Comparison of ENCODE assay signal across 16 cellular contexts in the genomic region with DNA sequence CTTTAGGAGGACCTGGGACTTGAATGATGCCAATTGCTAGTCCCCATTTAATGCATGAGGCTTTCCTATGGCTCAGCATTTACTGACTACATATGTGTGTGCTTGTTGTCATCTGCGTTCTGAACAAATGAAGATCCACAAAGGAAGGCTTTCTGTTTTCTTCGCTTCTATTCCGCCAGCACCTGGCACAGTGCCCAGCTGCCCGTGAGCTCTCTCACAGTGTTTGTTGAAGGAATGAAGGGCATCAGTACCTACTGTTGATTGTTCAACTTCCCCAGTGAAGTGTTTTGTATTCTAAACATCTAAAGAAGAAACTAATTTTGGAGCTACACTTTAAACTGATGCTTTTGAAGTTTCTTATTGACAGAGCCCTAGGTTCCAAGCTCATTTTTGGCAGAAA.
A peak's percentile ranks its signal among the peaks of the same experiment; 100 is the strongest.
DNase-seq lines count a peak whose midpoint lies in the region; ATAC-seq and TF ChIP-seq lines count a peak whose summit lies in the region.
"Had no signal": no experiment of that assay in that cellular context is flagged by ENCODE, and none has a peak within 500 bp of the region (broad histone marks: within the 10 kb centered on the region; RNA-seq: fewer than 3 reads in every experiment).

No MANE protein-coding gene starts in this region.

- H3K4me1 ChIP-seq in uterus, result no peaks in the 10 kb centered on the region

- intact Hi-C loops in uterus (cut with DNase I; ENCODE audit: low total_unique reads), result no loop called here

- H3K9me3 ChIP-seq in uterus, result no peaks in the 10 kb centered on the region

- DNase-seq in COLO668 (lab: John Stamatoyannopoulos, UW; ENCODE audit: unreplicated experiment), result peak; percentile 81
- DNase-seq in NCI-H1092 treated with DMSO at 0.1 percent for 48 hours (lab: John Stamatoyannopoulos, UW), result peak; percentile 69
- peak; percentile 64 for DNase-seq in NCI-H510A (lab: John Stamatoyannopoulos, UW)
- peak; percentile 35 for DNase-seq in foreskin melanocyte
- no peak for DNase-seq in NCI-H1694 (lab: John Stamatoyannopoulos, UW)
- DNase-seq in uterus, result no peak
- no peak for DNase-seq in GDM1 (lab: John Stamatoyannopoulos, UW)
- DNase-seq: activated CD4-positive, alpha-beta T cell treated with anti-CD3 and anti-CD28 coated beads for 4 hours; activated T-cell treated with anti-CD3 and anti-CD28 coated beads for 4 hours; effector CD4-positive, alpha-beta T cell; HCEC 1CT; PC-9; right cardiac atrium; SK-N-SH had no signal

- TF ChIP-seq CTCF in uterus (IDR thresholded peaks at IDR 0.05), result no peak

- no peak overlapping the region for H3K4me3 ChIP-seq in uterus
- H3K4me3 ChIP-seq: PC-9 had no signal

- H3K27me3 ChIP-seq in uterus, result no peaks in the 10 kb centered on the region

- TF ChIP-seq POLR2A in uterus (IDR thresholded peaks at IDR 0.05), result no peak

- H3K27ac ChIP-seq in uterus, result no peak overlapping the region
- H3K27ac ChIP-seq: PC-9 had no signal

- no peak for ATAC-seq in HG02588 (IDR thresholded peaks at IDR 0.05; ENCODE audit: unreplicated experiment)
- ATAC-seq: activated naive CD4-positive, alpha-beta T cell treated with anti-CD3 and anti-CD28 coated beads, Interleukin-2, amount 50 U/mL, for 72 hours; right cardiac atrium had no signal

- H3K36me3 ChIP-seq in uterus, result no peaks in the 10 kb centered on the region

Comparison
In these comparisons a context has a peak if more than half of its experiments do, and no peak if none do; other contexts are left out.
1. DNase-seq: peak in COLO668 (single experiment), NCI-H1092 treated with DMSO at 0.1 percent for 48 hours (single experiment), NCI-H510A (single experiment) and foreskin melanocyte (single experiment); none in NCI-H1694 (single experiment), uterus (0 of 2) and GDM1 (single experiment).